ENCODE assay signal across 32 cellular contexts in the genomic region with DNA sequence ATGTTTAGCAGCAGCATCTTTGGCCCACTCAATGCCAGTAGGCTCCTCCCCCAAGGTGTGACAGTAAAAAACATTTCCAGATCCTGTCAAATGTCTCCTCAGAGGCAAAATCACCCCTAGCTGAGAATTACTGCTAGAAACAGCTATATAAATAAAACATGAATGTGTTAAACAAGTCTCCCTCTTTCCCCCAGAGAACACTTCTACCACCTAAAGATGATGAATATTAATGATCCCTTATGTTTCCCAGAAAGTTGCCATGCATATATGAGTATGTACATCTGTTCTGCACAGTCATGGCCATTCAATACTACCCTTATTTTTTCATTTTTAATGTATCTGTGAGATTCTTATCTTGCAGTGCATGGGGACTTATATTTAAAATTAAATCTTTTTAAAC.
"Had no signal": no experiment of that assay in that cellular context is flagged by ENCODE, and none has a peak within 500 bp of the region (broad histone marks: within the 10 kb centered on the region; RNA-seq: fewer than 3 reads in every experiment).

No MANE protein-coding gene starts in this region.

- H3K27ac Mint-ChIP-seq: activated CD4-positive, alpha-beta memory T cell treated with anti-CD3 and anti-CD28 coated beads for 36 hours; activated CD4-positive, alpha-beta T cell treated with anti-CD3 and anti-CD28 coated beads for 36 hours; activated CD4-positive, alpha-beta T cell treated with anti-CD3 and anti-CD28 coated beads, Interleukin-2, amount 10 ng/mL, durations not matched to agents 24 days and 14 days; activated CD8-positive, alpha-beta memory T cell treated with anti-CD3 and anti-CD28 coated beads, Interleukin-2, amount 10 ng/mL, durations not matched to agents 7 days and 5 days; activated CD8-positive, alpha-beta T cell treated with anti-CD3 and anti-CD28 coated beads, Interleukin-2, amount 10 ng/mL, durations not matched to agents 7 days and 5 days; activated naive CD4-positive, alpha-beta T cell treated with anti-CD3 and anti-CD28 coated beads for 36 hours; activated naive CD4-positive, alpha-beta T cell treated with anti-CD3 and anti-CD28 coated beads, Interleukin-2, amount 50 U/mL, for 24 hours; activated naive CD8-positive, alpha-beta T cell treated with anti-CD3 and anti-CD28 coated beads for 36 hours; activated naive CD8-positive, alpha-beta T cell treated with anti-CD3 and anti-CD28 coated beads, Interleukin-2, amount 50 U/mL, for 24 hours; activated T-helper 1 cell treated with anti-CD3 and anti-CD28 coated beads, Interleukin-12 subunit alpha, Interleukin-12 subunit beta, Interleukin-2, Interleukin-4 antibody, amounts not matched to agents 30 ng/mL and 10 ng/mL and 1 ng/mL, durations not matched to agents 14 hours and 24 hours and 36 hours; activated T-helper 2 cell treated with anti-CD3 and anti-CD28 coated beads, Interferon-gamma antibody, Interleukin-2, Interleukin-4, amounts not matched to agents 10 μg/mL and 5 μg/mL and 100 μg/mL, durations not matched to agents 14 hours and 24 hours and 36 hours; effector memory CD8-positive, alpha-beta T cell; T-helper 1 cell treated with Interleukin-12 subunit alpha and Interleukin-12 subunit beta and Interleukin-4 antibody, amounts not matched to agents 30 μg/mL and 1 μg/mL, for 36 hours had no signal

- H3K36me3 ChIP-seq: adrenal gland, heart left ventricle, WERI-Rb-1 had no signal

- H3K27me3 Mint-ChIP-seq: activated CD4-positive, alpha-beta memory T cell treated with anti-CD3 and anti-CD28 coated beads for 36 hours; activated CD4-positive, alpha-beta T cell treated with anti-CD3 and anti-CD28 coated beads for 36 hours; activated naive CD4-positive, alpha-beta T cell treated with anti-CD3 and anti-CD28 coated beads, Interleukin-2, amount 50 U/mL, for 24 hours; activated naive CD8-positive, alpha-beta T cell treated with anti-CD3 and anti-CD28 coated beads for 36 hours; activated naive CD8-positive, alpha-beta T cell treated with anti-CD3 and anti-CD28 coated beads, Interleukin-2, amount 50 U/mL, for 24 hours had no signal

- H3K27me3 ChIP-seq: adrenal gland, body of pancreas, heart left ventricle had no signal

- DNase-seq: activated CD4-positive, alpha-beta memory T cell treated with anti-CD3 and anti-CD28 coated beads for 36 hours; activated CD4-positive, alpha-beta T cell treated with anti-CD3 and anti-CD28 coated beads for 36 hours; activated CD4-positive, alpha-beta T cell treated with anti-CD3 and anti-CD28 coated beads, Interleukin-2, amount 10 ng/mL, durations not matched to agents 24 days and 14 days; activated CD4-positive, CD25-positive, alpha-beta regulatory T cell; activated CD4-positive, CD25-positive, alpha-beta regulatory T cell treated with anti-CD3 and anti-CD28 coated beads, Interleukin-2, amount 50 U/mL, for 72 hours; activated CD8-positive, alpha-beta memory T cell treated with anti-CD3 and anti-CD28 coated beads, Interleukin-2, amount 10 ng/mL, durations not matched to agents 7 days and 5 days; activated CD8-positive, alpha-beta memory T cell treated with anti-CD3 and anti-CD28 coated beads, Interleukin-2, amount 50 U/mL, for 4 hours; activated CD8-positive, alpha-beta T cell treated with anti-CD3 and anti-CD28 coated beads, Interleukin-2, amount 10 ng/mL, durations not matched to agents 7 days and 5 days; activated effector memory CD4-positive, alpha-beta T cell treated with anti-CD3 and anti-CD28 coated beads, Interleukin-2, amount 50 U/mL, for 16 hours; activated naive CD4-positive, alpha-beta T cell treated with anti-CD3 and anti-CD28 coated beads for 36 hours; activated naive CD8-positive, alpha-beta T cell treated with anti-CD3 and anti-CD28 coated beads for 36 hours; activated naive CD8-positive, alpha-beta T cell treated with anti-CD3 and anti-CD28 coated beads, Interleukin-2, amount 50 U/mL, for 24 hours; activated T-cell treated with anti-CD3 and anti-CD28 coated beads, Interleukin-2, amount 50 U/mL, for 1 hour; activated T-cell treated with anti-CD3 and anti-CD28 coated beads, Interleukin-2, amount 50 U/mL, for 48 hours; adrenal gland; amygdala; aorta; body of pancreas; caudate nucleus; cortex of kidney; dermis blood vessel endothelial cell; effector CD4-positive, alpha-beta T cell; effector memory CD8-positive, alpha-beta T cell; foreskin fibroblast; heart left ventricle; T1000; WERI-Rb-1 had no signal

- H3K9me3 Mint-ChIP-seq: activated CD4-positive, alpha-beta memory T cell treated with anti-CD3 and anti-CD28 coated beads for 36 hours; activated CD4-positive, alpha-beta T cell treated with anti-CD3 and anti-CD28 coated beads, Interleukin-2, amount 10 ng/mL, durations not matched to agents 24 days and 14 days; activated naive CD4-positive, alpha-beta T cell treated with anti-CD3 and anti-CD28 coated beads, Interleukin-2, amount 50 U/mL, for 24 hours; activated T-helper 1 cell treated with anti-CD3 and anti-CD28 coated beads, Interleukin-12 subunit alpha, Interleukin-12 subunit beta, Interleukin-2, Interleukin-4 antibody, amounts not matched to agents 30 ng/mL and 10 ng/mL and 1 ng/mL, durations not matched to agents 14 hours and 24 hours and 36 hours; activated T-helper 2 cell treated with anti-CD3 and anti-CD28 coated beads, Interferon-gamma antibody, Interleukin-2, Interleukin-4, amounts not matched to agents 10 μg/mL and 5 μg/mL and 100 μg/mL, durations not matched to agents 14 hours and 24 hours and 36 hours had no signal

- H3K9me3 ChIP-seq: adrenal gland, body of pancreas had no signal

- H3K4me3 Mint-ChIP-seq: activated CD4-positive, alpha-beta memory T cell treated with anti-CD3 and anti-CD28 coated beads for 36 hours; activated CD4-positive, alpha-beta T cell treated with anti-CD3 and anti-CD28 coated beads for 36 hours; activated CD4-positive, alpha-beta T cell treated with anti-CD3 and anti-CD28 coated beads, Interleukin-2, amount 10 ng/mL, durations not matched to agents 24 days and 14 days; activated CD8-positive, alpha-beta memory T cell treated with anti-CD3 and anti-CD28 coated beads, Interleukin-2, amount 10 ng/mL, durations not matched to agents 7 days and 5 days; activated CD8-positive, alpha-beta T cell treated with anti-CD3 and anti-CD28 coated beads, Interleukin-2, amount 10 ng/mL, durations not matched to agents 7 days and 5 days; activated naive CD4-positive, alpha-beta T cell treated with anti-CD3 and anti-CD28 coated beads for 36 hours; activated naive CD4-positive, alpha-beta T cell treated with anti-CD3 and anti-CD28 coated beads, Interleukin-2, amount 50 U/mL, for 24 hours; activated naive CD8-positive, alpha-beta T cell treated with anti-CD3 and anti-CD28 coated beads for 36 hours; activated naive CD8-positive, alpha-beta T cell treated with anti-CD3 and anti-CD28 coated beads, Interleukin-2, amount 50 U/mL, for 24 hours; activated T-helper 1 cell treated with anti-CD3 and anti-CD28 coated beads, Interleukin-12 subunit alpha, Interleukin-12 subunit beta, Interleukin-2, Interleukin-4 antibody, amounts not matched to agents 30 ng/mL and 10 ng/mL and 1 ng/mL, durations not matched to agents 14 hours and 24 hours and 36 hours; effector memory CD8-positive, alpha-beta T cell; T-helper 1 cell treated with Interleukin-12 subunit alpha and Interleukin-12 subunit beta and Interleukin-4 antibody, amounts not matched to agents 30 μg/mL and 1 μg/mL, for 36 hours had no signal

- H3K4me1 Mint-ChIP-seq: activated CD4-positive, alpha-beta T cell treated with anti-CD3 and anti-CD28 coated beads for 36 hours; activated CD8-positive, alpha-beta memory T cell treated with anti-CD3 and anti-CD28 coated beads, Interleukin-2, amount 10 ng/mL, durations not matched to agents 7 days and 5 days; activated naive CD4-positive, alpha-beta T cell treated with anti-CD3 and anti-CD28 coated beads, Interleukin-2, amount 50 U/mL, for 24 hours; activated naive CD8-positive, alpha-beta T cell treated with anti-CD3 and anti-CD28 coated beads for 36 hours; activated naive CD8-positive, alpha-beta T cell treated with anti-CD3 and anti-CD28 coated beads, Interleukin-2, amount 50 U/mL, for 24 hours had no signal

- H3K4me3 ChIP-seq: adrenal gland, body of pancreas, heart left ventricle had no signal

- H3K4me1 ChIP-seq: adrenal gland, body of pancreas, heart left ventricle had no signal

- H3K27ac ChIP-seq: adrenal gland, body of pancreas, epithelial cell of prostate, heart left ventricle, WERI-Rb-1 had no signal

- H3K36me3 Mint-ChIP-seq: activated CD4-positive, alpha-beta memory T cell treated with anti-CD3 and anti-CD28 coated beads for 36 hours; activated CD8-positive, alpha-beta memory T cell treated with anti-CD3 and anti-CD28 coated beads, Interleukin-2, amount 10 ng/mL, durations not matched to agents 7 days and 5 days; activated naive CD8-positive, alpha-beta T cell treated with anti-CD3 and anti-CD28 coated beads for 36 hours had no signal
